In the genomic region with DNA sequence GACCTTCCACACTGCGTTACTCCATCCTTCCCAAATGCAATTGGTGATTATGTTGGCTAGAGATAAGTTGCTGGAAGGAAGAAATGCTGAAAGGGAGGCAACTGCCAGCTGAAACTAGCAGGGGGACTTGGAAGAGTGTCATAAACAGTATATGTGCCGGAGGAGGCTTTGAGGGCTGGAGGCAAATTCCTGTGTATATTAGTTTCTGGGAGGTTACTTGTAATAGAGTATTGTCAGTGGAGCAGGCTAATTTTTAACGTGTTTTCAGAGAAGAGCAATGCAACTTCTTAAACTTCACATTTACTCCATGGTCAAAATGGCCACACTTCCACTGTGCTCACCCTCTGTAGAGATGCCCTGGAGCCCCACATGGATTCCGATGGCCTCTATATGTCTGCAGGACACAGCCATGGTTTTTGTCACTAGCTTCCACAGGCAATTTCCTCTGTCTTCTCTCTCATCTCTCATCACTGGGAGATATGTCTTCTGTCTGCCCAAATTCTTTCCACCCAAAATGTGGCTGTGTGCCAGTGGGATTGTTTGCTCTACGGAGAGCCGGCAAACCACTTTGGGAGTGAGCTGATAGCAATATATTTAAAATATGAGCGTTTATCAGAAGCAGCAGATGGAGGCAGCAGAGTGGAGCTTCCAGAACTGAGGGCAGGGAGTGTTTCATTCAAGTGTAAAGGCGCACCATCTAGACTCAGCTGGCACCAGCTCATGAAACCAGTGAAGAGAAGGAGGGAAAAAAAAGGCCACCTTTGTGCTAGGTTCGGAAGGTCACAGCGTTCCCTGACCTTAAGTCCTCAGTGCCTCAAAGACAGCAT, we compare ENCODE assay signal across 11 cellular contexts. TPM values are rescaled to one million over a fixed set of nuclear protein-coding genes. Genes with fewer than 3 reads are reported as not detected.
A peak's percentile ranks its signal among the peaks of the same experiment; 100 is the strongest.
DNase-seq lines count a peak whose midpoint lies in the region; ATAC-seq and TF ChIP-seq lines count a peak whose summit lies in the region.
"Had no signal": no experiment of that assay in that cellular context is flagged by ENCODE, and none has a peak within 500 bp of the region (broad histone marks: within the 10 kb centered on the region; RNA-seq: fewer than 3 reads in every experiment).

No MANE protein-coding gene starts in this region.

- no peak overlapping the region for H3K4me2 ChIP-seq in SK-N-SH

- no peaks in the 10 kb centered on the region for H3K27me3 ChIP-seq in SK-N-SH (ENCODE audit: insufficient read depth)
- no peaks in the 10 kb centered on the region for H3K27me3 ChIP-seq in stomach

- DNase-seq in NCI-H146 (lab: John Stamatoyannopoulos, UW) = peak; percentile 39
- DNase-seq in NCI-H146 treated with DMSO at 0.1 percent for 48 hours (lab: John Stamatoyannopoulos, UW; ENCODE audit: unreplicated experiment) = no peak
- no peak for DNase-seq in SK-N-SH
- peak; percentile 81 for DNase-seq in cardiac septum (ENCODE audit: low spot score)
- peak; percentile 58 for DNase-seq in stomach
- no peak for DNase-seq in activated CD8-positive, alpha-beta T cell treated with anti-CD3 and anti-CD28 coated beads for 36 hours
- DNase-seq in activated CD4-positive, alpha-beta T cell treated with anti-CD3 and anti-CD28 coated beads for 48 hours = no peak
- DNase-seq: kidney glomerular epithelial cell, NCI-H2029 had no signal

- no peaks in the 10 kb centered on the region for H3K27me3 Mint-ChIP-seq in activated CD8-positive, alpha-beta T cell treated with anti-CD3 and anti-CD28 coated beads for 36 hours

- no peaks in the 10 kb centered on the region for H3K36me3 Mint-ChIP-seq in activated CD8-positive, alpha-beta T cell treated with anti-CD3 and anti-CD28 coated beads for 36 hours (ENCODE audit: low read depth)

- TF ChIP-seq POLR2A in stomach (IDR thresholded peaks at IDR 0.05) = no peak

- no peak overlapping the region for H2AFZ ChIP-seq in SK-N-SH (ENCODE audit: low read depth)

- peaks cover 4% of the 10 kb centered on the region for H3F3A ChIP-seq in SK-N-SH (replicated peaks; ENCODE audit: insufficient read depth)

- no peaks in the 10 kb centered on the region for H4K20me1 ChIP-seq in SK-N-SH (ENCODE audit: insufficient read depth)

- TF ChIP-seq EP300 in SK-N-SH (IDR thresholded peaks at IDR 0.05; ENCODE audit: borderline replicate concordance in 1 of 2, low read depth in 1 of 2, low read length in 1 of 2) (no peak), stomach (IDR thresholded peaks at IDR 0.05) (no peak)

- H3K27ac Mint-ChIP-seq in activated CD8-positive, alpha-beta T cell treated with anti-CD3 and anti-CD28 coated beads for 36 hours = no peak overlapping the region

- CTCF ChIA-PET in SK-N-SH (lab: Yijun Ruan, JAX) = no interaction called here
- CTCF ChIA-PET in activated CD8-positive, alpha-beta T cell treated with anti-CD3 and anti-CD28 coated beads for 36 hours (lab: Charles Lee) = interaction anchor here (1.1 to 1.4 kb wide), 2 partner anchors 11 to 13 kb away, joined by 3 to 4 read pairs; no protein-coding TSS in a partner anchor

- H3K4me3 ChIP-seq in SK-N-SH (ENCODE audit: low read depth in 2 of 2, low read length in 1 of 2) (no peak overlapping the region), stomach (no peak overlapping the region)

- no peaks in the 10 kb centered on the region for H3K4me1 ChIP-seq in SK-N-SH (ENCODE audit: control insufficient read depth in 1 of 2, insufficient read depth in 2 of 2, low read depth in 1 of 2, low read length in 1 of 2)
- H3K4me1 ChIP-seq in stomach = peaks cover 0 to 8% (median 4%) of the 10 kb centered on the region in 4 donors

- 71% methylated on average over 10 of the region's 10 CpGs for WGBS in SK-N-SH (ENCODE audit: low lambda C conversion rate)
- WGBS in stomach, 5 donors = 42 to 55% (median 49%) methylated on average over 10 of the region's 10 CpGs

- H3K9ac ChIP-seq in SK-N-SH = no peak overlapping the region

- H3K9me3 ChIP-seq in SK-N-SH = no peaks in the 10 kb centered on the region
- H3K9me3 ChIP-seq in stomach = no peaks in the 10 kb centered on the region

- no peak overlapping the region for H3K4me3 Mint-ChIP-seq in activated CD8-positive, alpha-beta T cell treated with anti-CD3 and anti-CD28 coated beads for 36 hours

- TF ChIP-seq CTCF in SK-N-SH (IDR thresholded peaks at IDR 0.05) (no peak), stomach (IDR thresholded peaks at IDR 0.05) (no peak)
- TF ChIP-seq CTCF in activated CD8-positive, alpha-beta T cell treated with anti-CD3 and anti-CD28 coated beads for 36 hours (IDR thresholded peaks at IDR 0.05) = no peak

- peaks cover 41% of the 10 kb centered on the region for H3K4me1 Mint-ChIP-seq in activated CD8-positive, alpha-beta T cell treated with anti-CD3 and anti-CD28 coated beads for 36 hours (ENCODE audit: low read depth)

- no peaks in the 10 kb centered on the region for H3K9me3 Mint-ChIP-seq in activated CD8-positive, alpha-beta T cell treated with anti-CD3 and anti-CD28 coated beads for 36 hours

- H3K79me2 ChIP-seq in SK-N-SH (ENCODE audit: insufficient read depth) = no peaks in the 10 kb centered on the region

- POLR2A ChIA-PET in SK-N-SH (lab: Yijun Ruan, JAX) = no interaction called here
- POLR2A ChIA-PET in activated CD8-positive, alpha-beta T cell treated with anti-CD3 and anti-CD28 coated beads for 36 hours (lab: Charles Lee) = interaction anchor here (1.0 to 13.4 kb wide), 2 partner anchors 11 to 20 kb away, joined by 3 to 161 read pairs; no protein-coding TSS in a partner anchor

- intact Hi-C loops in cardiac septum (cut with DNase I) = no loop called here
- intact Hi-C loops in stomach (cut with DNase I; ENCODE audit: low total_unique reads) = no loop called here
- intact Hi-C loops in activated CD8-positive, alpha-beta T cell treated with anti-CD3 and anti-CD28 coated beads for 36 hours (cut with micrococcal nuclease) = no loop called here

- ATAC-seq in activated CD8-positive, alpha-beta T cell treated with anti-CD3 and anti-CD28 coated beads for 36 hours = no peak
- no peak for ATAC-seq in HG02610 (IDR thresholded peaks at IDR 0.05; ENCODE audit: unreplicated experiment)

- H3K27ac ChIP-seq in SK-N-SH (ENCODE audit: low read depth in 2 of 2, low read length in 1 of 2) (no peak overlapping the region), stomach (no peak overlapping the region)
- H3K27ac ChIP-seq: epithelial cell of prostate had no signal

- no peaks in the 10 kb centered on the region for H3K36me3 ChIP-seq in SK-N-SH (replicated peaks in 1 of 2; ENCODE audit: control insufficient read depth in 1 of 2, insufficient read depth in 2 of 2, low read length in 1 of 2)
- H3K36me3 ChIP-seq in stomach = no peaks in the 10 kb centered on the region

- no peaks in the 10 kb centered on the region for H3K9me2 ChIP-seq in SK-N-SH

- no peak for TF ChIP-seq RAD21 in SK-N-SH (IDR thresholded peaks at IDR 0.05; ENCODE audit: low read length)

TF ChIP-seq in SK-N-SH, 30 proteins besides CTCF, POLR2A, EP300 and RAD21:
- TF ChIP-seq FOXJ3 (CRISPR knock-in tag; IDR thresholded peaks at IDR 0.05) = no peak
- TF ChIP-seq TCF12 (IDR thresholded peaks at IDR 0.05) = peak; percentile 18; the same call in 1 of the 2 replicates
- no peak for TF ChIP-seq GATA2 (CRISPR knock-in tag; IDR thresholded peaks at IDR 0.05)
- no peak for TF ChIP-seq ELF1 (IDR thresholded peaks at IDR 0.05)
- TF ChIP-seq NFIC (IDR thresholded peaks at IDR 0.05; ENCODE audit: borderline replicate concordance) = peak; percentile 14; the same call in 1 of the 2 replicates

RNA-seq across cellular contexts. Expression of a gene that starts 13.4 kb away (rescaled TPM):
- polyA plus RNA-seq in SK-N-SH (2012; rRNA removed) (19.6 and 20.0 TPM in 2 replicates), stomach (10 to 100 TPM; 35.9 to 92.6 (median 67.2) TPM)
- 27.8 and 35.8 TPM in 2 replicates for polyA plus RNA-seq in SK-N-SH (2012; cell fraction: cytosol; rRNA removed)
- polyA plus RNA-seq in SK-N-SH (2012; cell fraction: nucleus; rRNA removed) = 11.7 and 24.3 TPM in 2 replicates
- total RNA-seq in cardiac septum (51.4 TPM), stomach (100 to 1,000 TPM in 3 of 5 donors, 10 to 100 TPM in 2; 15.9 to 154 (median 101) TPM)
- total RNA-seq in activated CD8-positive, alpha-beta T cell treated with anti-CD3 and anti-CD28 coated beads for 36 hours = 10 to 100 TPM; 88.7 to 91.6 TPM

Comparison
In these comparisons a context has a peak if more than half of its experiments do, and no peak if none do; other contexts are left out.
1. DNase-seq: peak in NCI-H146 (single experiment), cardiac septum (single experiment) and stomach (single experiment); none in NCI-H146 treated with DMSO at 0.1 percent for 48 hours (single experiment), SK-N-SH (single experiment), activated CD8-positive, alpha-beta T cell treated with anti-CD3 and anti-CD28 coated beads for 36 hours (single experiment) and activated CD4-positive, alpha-beta T cell treated with anti-CD3 and anti-CD28 coated beads for 48 hours (single experiment).